In genomic region chr21:21232320-21232719, GRCh38 we compare ENCODE assay signal across 10 cellular contexts.
DNase-seq lines count a peak whose midpoint lies in the region; ATAC-seq and TF ChIP-seq lines count a peak whose summit lies in the region.
"Had no signal": no experiment of that assay in that cellular context is flagged by ENCODE, and none has a peak within 500 bp of the region (broad histone marks: within the 10 kb centered on the region; RNA-seq: fewer than 3 reads in every experiment).

No MANE protein-coding gene starts in this region.

- TF ChIP-seq CTCF in A673 (conservative IDR thresholded peaks at IDR 0.05; ENCODE audit: low read depth, low read length) (peak; percentile 80), RWPE2 (IDR thresholded peaks at IDR 0.05; ENCODE audit: poor library complexity, severe bottlenecking) (peak; percentile 48)

- H3K27ac Mint-ChIP-seq in T-helper 17 cell = no peak overlapping the region

- H3K4me1 ChIP-seq in A673 (ENCODE audit: insufficient read depth, low read length, poor library complexity, severe bottlenecking) (peaks cover 48% of the 10 kb centered on the region), RWPE2 (ENCODE audit: insufficient read depth, poor library complexity, severe bottlenecking) (no peaks in the 10 kb centered on the region)

- no peaks in the 10 kb centered on the region for H3K27me3 Mint-ChIP-seq in activated T-cell treated with anti-CD3 and anti-CD28 coated beads, Interleukin-2, amount 50 U/mL, for 4 hours (ENCODE audit: low read depth)
- no peaks in the 10 kb centered on the region for H3K27me3 Mint-ChIP-seq in T-helper 17 cell

- CTCF ChIA-PET in A673 (lab: Charles Lee) = no interaction called here

- H3K4me3 ChIP-seq in A673 (ENCODE audit: low read depth, low read length, poor library complexity, severe bottlenecking) = no peak overlapping the region
- no peak overlapping the region for H3K4me3 ChIP-seq in RWPE2 (ENCODE audit: severe bottlenecking)

- no peaks in the 10 kb centered on the region for H3K36me3 Mint-ChIP-seq in activated T-cell treated with anti-CD3 and anti-CD28 coated beads, Interleukin-2, amount 50 U/mL, for 4 hours (ENCODE audit: insufficient read depth)
- H3K36me3 Mint-ChIP-seq in T-helper 17 cell (ENCODE audit: low read depth) = no peaks in the 10 kb centered on the region

- H3K27me3 ChIP-seq in A673 (replicated peaks; ENCODE audit: insufficient read depth, low read depth, low read length, poor library complexity) (no peaks in the 10 kb centered on the region), RWPE2 (ENCODE audit: insufficient read depth, poor library complexity, severe bottlenecking) (peaks cover 5% of the 10 kb centered on the region)

- no TSS peak for BruUV-seq in A673 (replicated peaks; lab: Mats Ljungman, UMichigan)

- H3K4me1 Mint-ChIP-seq in activated T-cell treated with anti-CD3 and anti-CD28 coated beads, Interleukin-2, amount 50 U/mL, for 4 hours (ENCODE audit: low read depth) = no peaks in the 10 kb centered on the region
- no peaks in the 10 kb centered on the region for H3K4me1 Mint-ChIP-seq in T-helper 17 cell

- DNase-seq in A673 (ENCODE audit: low spot score) = peak; percentile 68
- DNase-seq in HS-5 (ENCODE audit: low read depth) = peak; percentile 14
- no peak for DNase-seq in RWPE2 (ENCODE audit: low spot score)
- peak; percentile 78 for DNase-seq in globus pallidus (ENCODE audit: low spot score)
- no peak for DNase-seq in activated T-cell treated with anti-CD3 and anti-CD28 coated beads, Interleukin-2, amount 50 U/mL, for 4 hours
- DNase-seq in T-helper 17 cell = no peak
- DNase-seq: cortex of kidney; stimulated activated CD4-positive, alpha-beta T cell treated with anti-CD3 and anti-CD28 coated beads, Interleukin-4, amount 100 ng/mL, for 24 hours had no signal

- peaks cover 3% of the 10 kb centered on the region for H3K9me3 Mint-ChIP-seq in activated T-cell treated with anti-CD3 and anti-CD28 coated beads, Interleukin-2, amount 50 U/mL, for 4 hours

- H3K9me3 ChIP-seq in A673 (ENCODE audit: low read depth, low read length, poor library complexity, severe bottlenecking) (no peaks in the 10 kb centered on the region), RWPE2 (ENCODE audit: severe bottlenecking) (no peaks in the 10 kb centered on the region), T-helper 17 cell (ENCODE audit: control insufficient read depth, low read length, poor library complexity, severe bottlenecking) (no peaks in the 10 kb centered on the region)

- H3K27ac ChIP-seq in A673 (ENCODE audit: low read depth, low read length, poor library complexity, severe bottlenecking) (peak overlapping the region; percentile 53), RWPE2 (ENCODE audit: poor library complexity, severe bottlenecking) (no peak overlapping the region)

- H3K36me3 ChIP-seq in A673 (ENCODE audit: insufficient read depth, low read length, poor library complexity, severe bottlenecking) = no peaks in the 10 kb centered on the region
- H3K36me3 ChIP-seq in RWPE2 (ENCODE audit: low read depth) = no peaks in the 10 kb centered on the region

- H3K4me3 Mint-ChIP-seq in activated T-cell treated with anti-CD3 and anti-CD28 coated beads, Interleukin-2, amount 50 U/mL, for 4 hours = no peak overlapping the region
- no peak overlapping the region for H3K4me3 Mint-ChIP-seq in T-helper 17 cell

- intact Hi-C loops in A673 (cut with micrococcal nuclease; ENCODE audit: unreplicated experiment) = loop anchor here (2.0 to 5.0 kb wide), 7 partner anchors 70 to 1558 kb away; partner anchors contain the start of gene NCAM2

- POLR2A ChIA-PET in A673 (lab: Charles Lee; ENCODE audit: low non-redundant PET) = no interaction called here

- ATAC-seq in RWPE2 (ENCODE audit: low read depth) (no peak), HG03135 (IDR thresholded peaks at IDR 0.05; ENCODE audit: unreplicated experiment) (no peak), T-helper 17 cell (no peak), GM18909 (IDR thresholded peaks at IDR 0.05; ENCODE audit: poor library complexity, unreplicated experiment) (no peak)
- ATAC-seq in activated T-cell treated with anti-CD3 and anti-CD28 coated beads, Interleukin-2, amount 50 U/mL, for 4 hours = no peak

Comparison
In these comparisons a context has a peak if more than half of its experiments do, and no peak if none do; other contexts are left out.
1. DNase-seq: peak in A673 (single experiment), HS-5 (single experiment) and globus pallidus (single experiment); none in RWPE2 (single experiment), activated T-cell treated with anti-CD3 and anti-CD28 coated beads, Interleukin-2, amount 50 U/mL, for 4 hours (single experiment) and T-helper 17 cell (0 of 3).